ENCODE assay signal across 34 cellular contexts in genomic region chr6:84371681-84372080, GRCh38.
"Had no signal": no experiment of that assay in that cellular context is flagged by ENCODE, and none has a peak within 500 bp of the region (broad histone marks: within the 10 kb centered on the region; RNA-seq: fewer than 3 reads in every experiment).

No MANE protein-coding gene starts in this region.

- H3K27ac ChIP-seq: ascending aorta, breast epithelium, cardiac muscle cell, colonic mucosa, dorsolateral prefrontal cortex had no signal

- H3K27ac Mint-ChIP-seq: activated CD4-positive, alpha-beta memory T cell treated with anti-CD3 and anti-CD28 coated beads for 36 hours; activated CD4-positive, alpha-beta T cell treated with anti-CD3 and anti-CD28 coated beads for 36 hours; activated CD4-positive, alpha-beta T cell treated with anti-CD3 and anti-CD28 coated beads, Interleukin-2, amount 10 ng/mL, durations not matched to agents 24 days and 14 days; activated CD8-positive, alpha-beta memory T cell treated with anti-CD3 and anti-CD28 coated beads, Interleukin-2, amount 10 ng/mL, durations not matched to agents 7 days and 5 days; activated CD8-positive, alpha-beta T cell treated with anti-CD3 and anti-CD28 coated beads, Interleukin-2, amount 10 ng/mL, durations not matched to agents 7 days and 5 days; activated naive CD4-positive, alpha-beta T cell treated with anti-CD3 and anti-CD28 coated beads for 36 hours; activated naive CD4-positive, alpha-beta T cell treated with anti-CD3 and anti-CD28 coated beads, Interleukin-2, amount 50 U/mL, for 24 hours; activated naive CD8-positive, alpha-beta T cell treated with anti-CD3 and anti-CD28 coated beads for 36 hours; activated T-helper 1 cell treated with anti-CD3 and anti-CD28 coated beads, Interleukin-12 subunit alpha, Interleukin-12 subunit beta, Interleukin-2, Interleukin-4 antibody, amounts not matched to agents 30 ng/mL and 10 ng/mL and 1 ng/mL, durations not matched to agents 14 hours and 24 hours and 36 hours; activated T-helper 2 cell treated with anti-CD3 and anti-CD28 coated beads, Interferon-gamma antibody, Interleukin-2, Interleukin-4, amounts not matched to agents 10 μg/mL and 5 μg/mL and 100 μg/mL, durations not matched to agents 14 hours and 24 hours and 36 hours; brain; dendritic cell treated with granulocyte-macrophage colony-stimulating factor and Interleukin-4, amounts not matched to agents 40 ng/mL and 50 ng/mL, for 4 days; endodermal cell; T-helper 2 cell treated with Interferon-gamma antibody and Interleukin-4, amounts not matched to agents 5 μg/mL and 100 μg/mL, for 36 hours had no signal

- ATAC-seq: activated CD4-positive, alpha-beta T cell treated with anti-CD3 and anti-CD28 coated beads for 36 hours; activated CD8-positive, alpha-beta memory T cell treated with anti-CD3 and anti-CD28 coated beads, Interleukin-2, amount 10 ng/mL, durations not matched to agents 7 days and 5 days; activated CD8-positive, alpha-beta T cell treated with anti-CD3 and anti-CD28 coated beads, Interleukin-2, amount 10 ng/mL, durations not matched to agents 7 days and 5 days; esophagus mucosa had no signal

- H3K4me3 ChIP-seq: ascending aorta, breast epithelium, cardiac muscle cell, colonic mucosa, dorsolateral prefrontal cortex had no signal

- H3K36me3 Mint-ChIP-seq: activated CD4-positive, alpha-beta memory T cell treated with anti-CD3 and anti-CD28 coated beads for 36 hours; activated CD8-positive, alpha-beta memory T cell treated with anti-CD3 and anti-CD28 coated beads, Interleukin-2, amount 10 ng/mL, durations not matched to agents 7 days and 5 days; activated naive CD4-positive, alpha-beta T cell treated with anti-CD3 and anti-CD28 coated beads, Interleukin-2, amount 50 U/mL, for 24 hours; activated naive CD8-positive, alpha-beta T cell treated with anti-CD3 and anti-CD28 coated beads for 36 hours; brain had no signal

- H3K27me3 ChIP-seq: ascending aorta, breast epithelium, cardiac muscle cell, colonic mucosa, dorsolateral prefrontal cortex had no signal

- H3K4me3 Mint-ChIP-seq: activated CD4-positive, alpha-beta memory T cell treated with anti-CD3 and anti-CD28 coated beads for 36 hours; activated CD4-positive, alpha-beta T cell treated with anti-CD3 and anti-CD28 coated beads for 36 hours; activated CD4-positive, alpha-beta T cell treated with anti-CD3 and anti-CD28 coated beads, Interleukin-2, amount 10 ng/mL, durations not matched to agents 24 days and 14 days; activated CD8-positive, alpha-beta memory T cell treated with anti-CD3 and anti-CD28 coated beads, Interleukin-2, amount 10 ng/mL, durations not matched to agents 7 days and 5 days; activated CD8-positive, alpha-beta T cell treated with anti-CD3 and anti-CD28 coated beads, Interleukin-2, amount 10 ng/mL, durations not matched to agents 7 days and 5 days; activated naive CD4-positive, alpha-beta T cell treated with anti-CD3 and anti-CD28 coated beads for 36 hours; activated naive CD4-positive, alpha-beta T cell treated with anti-CD3 and anti-CD28 coated beads, Interleukin-2, amount 50 U/mL, for 24 hours; activated naive CD8-positive, alpha-beta T cell treated with anti-CD3 and anti-CD28 coated beads for 36 hours; activated T-helper 1 cell treated with anti-CD3 and anti-CD28 coated beads, Interleukin-12 subunit alpha, Interleukin-12 subunit beta, Interleukin-2, Interleukin-4 antibody, amounts not matched to agents 30 ng/mL and 10 ng/mL and 1 ng/mL, durations not matched to agents 14 hours and 24 hours and 36 hours; brain; dendritic cell treated with granulocyte-macrophage colony-stimulating factor and Interleukin-4, amounts not matched to agents 40 ng/mL and 50 ng/mL, for 4 days; endodermal cell; T-helper 2 cell treated with Interferon-gamma antibody and Interleukin-4, amounts not matched to agents 5 μg/mL and 100 μg/mL, for 36 hours had no signal

- H3K9me3 ChIP-seq: ascending aorta, breast epithelium, colonic mucosa had no signal

- H3K9me3 Mint-ChIP-seq: activated CD4-positive, alpha-beta memory T cell treated with anti-CD3 and anti-CD28 coated beads for 36 hours; activated naive CD4-positive, alpha-beta T cell treated with anti-CD3 and anti-CD28 coated beads for 36 hours; activated naive CD4-positive, alpha-beta T cell treated with anti-CD3 and anti-CD28 coated beads, Interleukin-2, amount 50 U/mL, for 24 hours; T-helper 2 cell treated with Interferon-gamma antibody and Interleukin-4, amounts not matched to agents 5 μg/mL and 100 μg/mL, for 36 hours had no signal

- H3K4me1 ChIP-seq: ascending aorta, breast epithelium, colonic mucosa had no signal

- DNase-seq: activated CD4-positive, alpha-beta memory T cell treated with anti-CD3 and anti-CD28 coated beads for 36 hours; activated CD4-positive, alpha-beta T cell treated with anti-CD3 and anti-CD28 coated beads for 36 hours; activated CD4-positive, alpha-beta T cell treated with anti-CD3 and anti-CD28 coated beads, Interleukin-2, amount 10 ng/mL, durations not matched to agents 24 days and 14 days; activated CD4-positive, CD25-positive, alpha-beta regulatory T cell; activated CD4-positive, CD25-positive, alpha-beta regulatory T cell treated with anti-CD3 and anti-CD28 coated beads, Interleukin-2, amount 50 U/mL, for 72 hours; activated CD8-positive, alpha-beta memory T cell treated with anti-CD3 and anti-CD28 coated beads, Interleukin-2, amount 10 ng/mL, durations not matched to agents 7 days and 5 days; activated CD8-positive, alpha-beta memory T cell treated with anti-CD3 and anti-CD28 coated beads, Interleukin-2, amount 50 U/mL, for 4 hours; activated CD8-positive, alpha-beta T cell treated with anti-CD3 and anti-CD28 coated beads, Interleukin-2, amount 10 ng/mL, durations not matched to agents 7 days and 5 days; activated effector memory CD4-positive, alpha-beta T cell treated with anti-CD3 and anti-CD28 coated beads, Interleukin-2, amount 50 U/mL, for 16 hours; activated naive CD4-positive, alpha-beta T cell treated with anti-CD3 and anti-CD28 coated beads for 36 hours; activated naive CD8-positive, alpha-beta T cell treated with anti-CD3 and anti-CD28 coated beads for 36 hours; activated T-cell treated with anti-CD3 and anti-CD28 coated beads, Interleukin-2, amount 50 U/mL, for 1 hour; activated T-cell treated with anti-CD3 and anti-CD28 coated beads, Interleukin-2, amount 50 U/mL, for 48 hours; central memory CD4-positive, alpha-beta T cell; cerebellar nuclear complex; colonic mucosa; dorsolateral prefrontal cortex; effector memory CD4-positive, alpha-beta T cell; endodermal cell; foreskin fibroblast; head of caudate nucleus; hippocampal formation; T1000 had no signal

- H3K27me3 Mint-ChIP-seq: activated CD4-positive, alpha-beta memory T cell treated with anti-CD3 and anti-CD28 coated beads for 36 hours; activated CD4-positive, alpha-beta T cell treated with anti-CD3 and anti-CD28 coated beads for 36 hours; activated CD4-positive, alpha-beta T cell treated with anti-CD3 and anti-CD28 coated beads, Interleukin-2, amount 10 ng/mL, durations not matched to agents 24 days and 14 days; activated CD8-positive, alpha-beta memory T cell treated with anti-CD3 and anti-CD28 coated beads, Interleukin-2, amount 10 ng/mL, durations not matched to agents 7 days and 5 days; activated naive CD4-positive, alpha-beta T cell treated with anti-CD3 and anti-CD28 coated beads, Interleukin-2, amount 50 U/mL, for 24 hours; activated naive CD8-positive, alpha-beta T cell treated with anti-CD3 and anti-CD28 coated beads for 36 hours; dendritic cell treated with granulocyte-macrophage colony-stimulating factor and Interleukin-4, amounts not matched to agents 40 ng/mL and 50 ng/mL, for 4 days had no signal

- H3K36me3 ChIP-seq: ascending aorta, breast epithelium, cardiac muscle cell, colonic mucosa had no signal

- H3K4me1 Mint-ChIP-seq: activated CD4-positive, alpha-beta T cell treated with anti-CD3 and anti-CD28 coated beads for 36 hours; activated CD4-positive, alpha-beta T cell treated with anti-CD3 and anti-CD28 coated beads, Interleukin-2, amount 10 ng/mL, durations not matched to agents 24 days and 14 days; activated CD8-positive, alpha-beta memory T cell treated with anti-CD3 and anti-CD28 coated beads, Interleukin-2, amount 10 ng/mL, durations not matched to agents 7 days and 5 days; activated naive CD4-positive, alpha-beta T cell treated with anti-CD3 and anti-CD28 coated beads, Interleukin-2, amount 50 U/mL, for 24 hours; activated naive CD8-positive, alpha-beta T cell treated with anti-CD3 and anti-CD28 coated beads for 36 hours; brain had no signal

- FAIRE-seq: frontal cortex had no signal
